ENCODE assay signal across 2 cellular contexts in the genomic region with DNA sequence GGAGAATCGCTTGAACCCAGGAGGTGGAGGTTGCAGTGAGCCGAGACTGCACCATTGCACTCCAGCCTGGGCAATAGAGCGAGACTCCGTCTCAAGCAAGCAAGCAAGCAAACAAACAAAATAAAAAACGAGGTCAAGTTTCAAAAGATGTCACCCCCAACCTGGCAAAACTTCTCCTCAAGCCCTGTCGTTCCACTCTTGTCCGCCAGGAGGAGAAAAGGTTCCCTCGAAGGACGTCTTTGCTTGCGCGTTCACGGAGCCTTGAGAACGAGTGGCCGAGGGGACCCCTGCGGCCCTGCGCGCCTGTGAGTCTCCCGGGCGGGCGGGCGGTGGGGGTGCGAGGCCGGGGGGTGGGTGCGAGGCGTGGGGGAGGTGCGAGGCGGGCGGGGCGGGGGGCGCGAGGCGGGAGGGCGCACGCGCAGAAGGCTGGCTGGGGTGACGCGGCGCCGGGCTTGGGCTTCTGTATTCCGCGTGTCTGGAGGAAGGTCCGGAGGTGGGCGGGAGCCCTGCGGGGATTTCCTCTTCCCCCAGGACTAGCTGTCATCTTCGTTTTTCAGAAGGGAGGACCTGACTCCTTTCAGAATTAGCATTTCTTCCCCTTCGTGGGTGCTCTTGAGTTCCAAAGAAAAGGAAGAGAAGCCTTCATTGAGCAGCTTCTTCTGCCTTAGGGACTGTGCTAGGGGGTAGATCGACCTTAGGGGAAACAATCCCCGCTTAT.
TF ChIP-seq lines count a peak whose summit lies in the region.

No MANE protein-coding gene starts in this region.

TF ChIP-seq in GM23338, 12 proteins besides CTCF, POLR2A, EP300 and RAD21 (continues in another document):
- TF ChIP-seq JUNB (IDR thresholded peaks at IDR 0.05; ENCODE audit: unreplicated experiment) (no peak), ZNF114 (CRISPR knock-in tag; IDR thresholded peaks at IDR 0.05) (no peak), EZH2phosphoT487 (IDR thresholded peaks at IDR 0.05; ENCODE audit: unreplicated experiment) (no peak), CREB1 (CRISPR knock-in tag; IDR thresholded peaks at IDR 0.05; ENCODE audit: low read depth) (no peak), ZNF331 (CRISPR knock-in tag; IDR thresholded peaks at IDR 0.05; ENCODE audit: low read depth) (no peak), REST (IDR thresholded peaks at IDR 0.05; ENCODE audit: unreplicated experiment) (no peak), POLR2AphosphoS5 (IDR thresholded peaks at IDR 0.05; ENCODE audit: low read depth) (no peak), NANOG (IDR thresholded peaks at IDR 0.05; ENCODE audit: borderline replicate concordance) (no peak), ETS1 (IDR thresholded peaks at IDR 0.05) (no peak)

TF ChIP-seq in K562, 482 proteins besides CTCF, POLR2A, EP300 and RAD21:
- 0 out of 2 replicates have a peak, but pooled peaks have one; percentile 14 for TF ChIP-seq ZNF121 (CRISPR knock-in tag; conservative IDR thresholded peaks at IDR 0.05)
- no peak for TF ChIP-seq TAF9B (IDR thresholded peaks at IDR 0.05; ENCODE audit: partially characterized antibody)
- TF ChIP-seq CXXC5 (CRISPR knock-in tag; IDR thresholded peaks at IDR 0.05) = peak; percentile 33; the same call in 1 of the 2 replicates
- TF ChIP-seq BRD4 (IDR thresholded peaks at IDR 0.05) = no peak
- TF ChIP-seq XRCC3 (IDR thresholded peaks at IDR 0.05) = no peak
- TF ChIP-seq GABPB1 (CRISPR knock-in tag; IDR thresholded peaks at IDR 0.05) = 0 out of 2 replicates have a peak, but pooled peaks have one; percentile 30
- TF ChIP-seq, protein P1, sequence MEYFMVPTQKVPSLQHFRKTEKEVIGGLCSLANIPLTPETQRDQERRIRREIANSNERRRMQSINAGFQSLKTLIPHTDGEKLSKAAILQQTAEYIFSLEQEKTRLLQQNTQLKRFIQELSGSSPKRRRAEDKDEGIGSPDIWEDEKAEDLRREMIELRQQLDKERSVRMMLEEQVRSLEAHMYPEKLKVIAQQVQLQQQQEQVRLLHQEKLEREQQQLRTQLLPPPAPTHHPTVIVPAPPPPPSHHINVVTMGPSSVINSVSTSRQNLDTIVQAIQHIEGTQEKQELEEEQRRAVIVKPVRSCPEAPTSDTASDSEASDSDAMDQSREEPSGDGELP (CRISPR knock-in tag; IDR thresholded peaks at IDR 0.05; ENCODE audit: borderline replicate concordance) = peak; percentile 38; the same call in 1 of the 2 replicates
- TF ChIP-seq E2F6 (IDR thresholded peaks at IDR 0.05; ENCODE audit: borderline replicate concordance in 1 of 2, extremely low read depth in 1 of 2, insufficient read depth in 1 of 2, insufficient read length in 1 of 2, low read depth in 1 of 2, low read length in 1 of 2, poor library complexity in 1 of 2, severe bottlenecking in 1 of 2) = peak; percentile 53 to 80
- no peak for TF ChIP-seq C11orf30 (IDR thresholded peaks at IDR 0.05; ENCODE audit: low read depth)
- TF ChIP-seq MBD2 (IDR thresholded peaks at IDR 0.05; ENCODE audit: borderline replicate concordance, low read depth) = no peak
- no peak for TF ChIP-seq TOE1 (IDR thresholded peaks at IDR 0.05; ENCODE audit: borderline replicate concordance)
- no peak for TF ChIP-seq TOE1 (CRISPR knock-in tag; IDR thresholded peaks at IDR 0.05; ENCODE audit: borderline replicate concordance, low read depth)
- TF ChIP-seq SMC3 (conservative IDR thresholded peaks at IDR 0.05; ENCODE audit: insufficient read depth, low read depth, low read length) = peak; percentile 52
- TF ChIP-seq ZNF511 (CRISPR knock-in tag; IDR thresholded peaks at IDR 0.05) = no peak
- TF ChIP-seq EP400 (IDR thresholded peaks at IDR 0.05) = peak; percentile 24; the same call in 1 of the 2 replicates
- TF ChIP-seq ZBTB7A (IDR thresholded peaks at IDR 0.05; ENCODE audit: borderline replicate concordance, control insufficient read depth, low read depth, low read length) = peak; percentile 71
- TF ChIP-seq, protein P2, sequence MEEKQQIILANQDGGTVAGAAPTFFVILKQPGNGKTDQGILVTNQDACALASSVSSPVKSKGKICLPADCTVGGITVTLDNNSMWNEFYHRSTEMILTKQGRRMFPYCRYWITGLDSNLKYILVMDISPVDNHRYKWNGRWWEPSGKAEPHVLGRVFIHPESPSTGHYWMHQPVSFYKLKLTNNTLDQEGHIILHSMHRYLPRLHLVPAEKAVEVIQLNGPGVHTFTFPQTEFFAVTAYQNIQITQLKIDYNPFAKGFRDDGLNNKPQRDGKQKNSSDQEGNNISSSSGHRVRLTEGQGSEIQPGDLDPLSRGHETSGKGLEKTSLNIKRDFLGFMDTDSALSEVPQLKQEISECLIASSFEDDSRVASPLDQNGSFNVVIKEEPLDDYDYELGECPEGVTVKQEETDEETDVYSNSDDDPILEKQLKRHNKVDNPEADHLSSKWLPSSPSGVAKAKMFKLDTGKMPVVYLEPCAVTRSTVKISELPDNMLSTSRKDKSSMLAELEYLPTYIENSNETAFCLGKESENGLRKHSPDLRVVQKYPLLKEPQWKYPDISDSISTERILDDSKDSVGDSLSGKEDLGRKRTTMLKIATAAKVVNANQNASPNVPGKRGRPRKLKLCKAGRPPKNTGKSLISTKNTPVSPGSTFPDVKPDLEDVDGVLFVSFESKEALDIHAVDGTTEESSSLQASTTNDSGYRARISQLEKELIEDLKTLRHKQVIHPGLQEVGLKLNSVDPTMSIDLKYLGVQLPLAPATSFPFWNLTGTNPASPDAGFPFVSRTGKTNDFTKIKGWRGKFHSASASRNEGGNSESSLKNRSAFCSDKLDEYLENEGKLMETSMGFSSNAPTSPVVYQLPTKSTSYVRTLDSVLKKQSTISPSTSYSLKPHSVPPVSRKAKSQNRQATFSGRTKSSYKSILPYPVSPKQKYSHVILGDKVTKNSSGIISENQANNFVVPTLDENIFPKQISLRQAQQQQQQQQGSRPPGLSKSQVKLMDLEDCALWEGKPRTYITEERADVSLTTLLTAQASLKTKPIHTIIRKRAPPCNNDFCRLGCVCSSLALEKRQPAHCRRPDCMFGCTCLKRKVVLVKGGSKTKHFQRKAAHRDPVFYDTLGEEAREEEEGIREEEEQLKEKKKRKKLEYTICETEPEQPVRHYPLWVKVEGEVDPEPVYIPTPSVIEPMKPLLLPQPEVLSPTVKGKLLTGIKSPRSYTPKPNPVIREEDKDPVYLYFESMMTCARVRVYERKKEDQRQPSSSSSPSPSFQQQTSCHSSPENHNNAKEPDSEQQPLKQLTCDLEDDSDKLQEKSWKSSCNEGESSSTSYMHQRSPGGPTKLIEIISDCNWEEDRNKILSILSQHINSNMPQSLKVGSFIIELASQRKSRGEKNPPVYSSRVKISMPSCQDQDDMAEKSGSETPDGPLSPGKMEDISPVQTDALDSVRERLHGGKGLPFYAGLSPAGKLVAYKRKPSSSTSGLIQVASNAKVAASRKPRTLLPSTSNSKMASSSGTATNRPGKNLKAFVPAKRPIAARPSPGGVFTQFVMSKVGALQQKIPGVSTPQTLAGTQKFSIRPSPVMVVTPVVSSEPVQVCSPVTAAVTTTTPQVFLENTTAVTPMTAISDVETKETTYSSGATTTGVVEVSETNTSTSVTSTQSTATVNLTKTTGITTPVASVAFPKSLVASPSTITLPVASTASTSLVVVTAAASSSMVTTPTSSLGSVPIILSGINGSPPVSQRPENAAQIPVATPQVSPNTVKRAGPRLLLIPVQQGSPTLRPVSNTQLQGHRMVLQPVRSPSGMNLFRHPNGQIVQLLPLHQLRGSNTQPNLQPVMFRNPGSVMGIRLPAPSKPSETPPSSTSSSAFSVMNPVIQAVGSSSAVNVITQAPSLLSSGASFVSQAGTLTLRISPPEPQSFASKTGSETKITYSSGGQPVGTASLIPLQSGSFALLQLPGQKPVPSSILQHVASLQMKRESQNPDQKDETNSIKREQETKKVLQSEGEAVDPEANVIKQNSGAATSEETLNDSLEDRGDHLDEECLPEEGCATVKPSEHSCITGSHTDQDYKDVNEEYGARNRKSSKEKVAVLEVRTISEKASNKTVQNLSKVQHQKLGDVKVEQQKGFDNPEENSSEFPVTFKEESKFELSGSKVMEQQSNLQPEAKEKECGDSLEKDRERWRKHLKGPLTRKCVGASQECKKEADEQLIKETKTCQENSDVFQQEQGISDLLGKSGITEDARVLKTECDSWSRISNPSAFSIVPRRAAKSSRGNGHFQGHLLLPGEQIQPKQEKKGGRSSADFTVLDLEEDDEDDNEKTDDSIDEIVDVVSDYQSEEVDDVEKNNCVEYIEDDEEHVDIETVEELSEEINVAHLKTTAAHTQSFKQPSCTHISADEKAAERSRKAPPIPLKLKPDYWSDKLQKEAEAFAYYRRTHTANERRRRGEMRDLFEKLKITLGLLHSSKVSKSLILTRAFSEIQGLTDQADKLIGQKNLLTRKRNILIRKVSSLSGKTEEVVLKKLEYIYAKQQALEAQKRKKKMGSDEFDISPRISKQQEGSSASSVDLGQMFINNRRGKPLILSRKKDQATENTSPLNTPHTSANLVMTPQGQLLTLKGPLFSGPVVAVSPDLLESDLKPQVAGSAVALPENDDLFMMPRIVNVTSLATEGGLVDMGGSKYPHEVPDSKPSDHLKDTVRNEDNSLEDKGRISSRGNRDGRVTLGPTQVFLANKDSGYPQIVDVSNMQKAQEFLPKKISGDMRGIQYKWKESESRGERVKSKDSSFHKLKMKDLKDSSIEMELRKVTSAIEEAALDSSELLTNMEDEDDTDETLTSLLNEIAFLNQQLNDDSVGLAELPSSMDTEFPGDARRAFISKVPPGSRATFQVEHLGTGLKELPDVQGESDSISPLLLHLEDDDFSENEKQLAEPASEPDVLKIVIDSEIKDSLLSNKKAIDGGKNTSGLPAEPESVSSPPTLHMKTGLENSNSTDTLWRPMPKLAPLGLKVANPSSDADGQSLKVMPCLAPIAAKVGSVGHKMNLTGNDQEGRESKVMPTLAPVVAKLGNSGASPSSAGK (IDR thresholded peaks at IDR 0.05) = peak; percentile 81
- TF ChIP-seq NRF1 (conservative IDR thresholded peaks at IDR 0.05 in 1 of 2, IDR thresholded peaks at IDR 0.05 in 1 of 2) = 0 out of 4 replicates have a peak, but pooled peaks have one; percentile 18 to 24
- peak; percentile 47; the same call in 1 of the 2 replicates for TF ChIP-seq MAX (CRISPR knock-in tag; IDR thresholded peaks at IDR 0.05)
- TF ChIP-seq, protein P3, sequence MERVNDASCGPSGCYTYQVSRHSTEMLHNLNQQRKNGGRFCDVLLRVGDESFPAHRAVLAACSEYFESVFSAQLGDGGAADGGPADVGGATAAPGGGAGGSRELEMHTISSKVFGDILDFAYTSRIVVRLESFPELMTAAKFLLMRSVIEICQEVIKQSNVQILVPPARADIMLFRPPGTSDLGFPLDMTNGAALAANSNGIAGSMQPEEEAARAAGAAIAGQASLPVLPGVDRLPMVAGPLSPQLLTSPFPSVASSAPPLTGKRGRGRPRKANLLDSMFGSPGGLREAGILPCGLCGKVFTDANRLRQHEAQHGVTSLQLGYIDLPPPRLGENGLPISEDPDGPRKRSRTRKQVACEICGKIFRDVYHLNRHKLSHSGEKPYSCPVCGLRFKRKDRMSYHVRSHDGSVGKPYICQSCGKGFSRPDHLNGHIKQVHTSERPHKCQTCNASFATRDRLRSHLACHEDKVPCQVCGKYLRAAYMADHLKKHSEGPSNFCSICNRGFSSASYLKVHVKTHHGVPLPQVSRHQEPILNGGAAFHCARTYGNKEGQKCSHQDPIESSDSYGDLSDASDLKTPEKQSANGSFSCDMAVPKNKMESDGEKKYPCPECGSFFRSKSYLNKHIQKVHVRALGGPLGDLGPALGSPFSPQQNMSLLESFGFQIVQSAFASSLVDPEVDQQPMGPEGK (CRISPR knock-in tag; IDR thresholded peaks at IDR 0.05; ENCODE audit: borderline replicate concordance) = no peak
- TF ChIP-seq PHF8 (IDR thresholded peaks at IDR 0.05; ENCODE audit: borderline replicate concordance, low read length) = peak; percentile 6; the same call in 1 of the 2 replicates
- TF ChIP-seq, protein P4, sequence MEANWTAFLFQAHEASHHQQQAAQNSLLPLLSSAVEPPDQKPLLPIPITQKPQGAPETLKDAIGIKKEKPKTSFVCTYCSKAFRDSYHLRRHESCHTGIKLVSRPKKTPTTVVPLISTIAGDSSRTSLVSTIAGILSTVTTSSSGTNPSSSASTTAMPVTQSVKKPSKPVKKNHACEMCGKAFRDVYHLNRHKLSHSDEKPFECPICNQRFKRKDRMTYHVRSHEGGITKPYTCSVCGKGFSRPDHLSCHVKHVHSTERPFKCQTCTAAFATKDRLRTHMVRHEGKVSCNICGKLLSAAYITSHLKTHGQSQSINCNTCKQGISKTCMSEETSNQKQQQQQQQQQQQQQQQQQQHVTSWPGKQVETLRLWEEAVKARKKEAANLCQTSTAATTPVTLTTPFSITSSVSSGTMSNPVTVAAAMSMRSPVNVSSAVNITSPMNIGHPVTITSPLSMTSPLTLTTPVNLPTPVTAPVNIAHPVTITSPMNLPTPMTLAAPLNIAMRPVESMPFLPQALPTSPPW (CRISPR knock-in tag; IDR thresholded peaks at IDR 0.05) = peak; percentile 81
- TF ChIP-seq EGR1 (conservative IDR thresholded peaks at IDR 0.05) = peak; percentile 31; the same call in 1 of the 2 replicates
- TF ChIP-seq L3MBTL2 (IDR thresholded peaks at IDR 0.05) = peak; percentile 72
